In genomic region chr16:28879261-28879840, GRCh38 we compare ENCODE assay signal across 9 cellular contexts. TPM values are rescaled to one million over a fixed set of nuclear protein-coding genes. Genes with fewer than 3 reads are reported as not detected.
DNase-seq lines count a peak whose midpoint lies in the region; ATAC-seq, FAIRE-seq and TF ChIP-seq lines count a peak whose summit lies in the region.
"Had no signal": no experiment of that assay in that cellular context is flagged by ENCODE, and none has a peak within 500 bp of the region (broad histone marks: within the 10 kb centered on the region; RNA-seq: fewer than 3 reads in every experiment).

No MANE protein-coding gene starts in this region.

- H4K8ac ChIP-seq in mesendoderm (ENCODE audit: low read depth, low read length): no peak overlapping the region

- no peaks in the 10 kb centered on the region for H3K79me2 ChIP-seq in mesendoderm (ENCODE audit: control insufficient read depth, insufficient read depth, low read length)

- TF ChIP-seq CTCF in A673 (conservative IDR thresholded peaks at IDR 0.05; ENCODE audit: low read depth, low read length): no peak
- no peak for TF ChIP-seq CTCF in breast epithelium (IDR thresholded peaks at IDR 0.05)

- no peaks in the 10 kb centered on the region for H3K4me1 ChIP-seq in A673 (ENCODE audit: insufficient read depth, low read length, poor library complexity, severe bottlenecking)
- peaks cover 0 to 4% of the 10 kb centered on the region in 2 donors for H3K4me1 ChIP-seq in breast epithelium
- H3K4me1 ChIP-seq in mesendoderm (ENCODE audit: control insufficient read depth, low read depth, low read length): no peaks in the 10 kb centered on the region
- no peaks in the 10 kb centered on the region for H3K4me1 ChIP-seq in aorta (ENCODE audit: control insufficient read depth in 1 of 2, insufficient read depth in 2 of 2, low read length in 2 of 2)

- H3K9me3 ChIP-seq in A673 (ENCODE audit: low read depth, low read length, poor library complexity, severe bottlenecking): no peaks in the 10 kb centered on the region
- no peaks in the 10 kb centered on the region for H3K9me3 ChIP-seq in breast epithelium
- H3K9me3 ChIP-seq in aorta (ENCODE audit: control insufficient read depth, low read length): no peaks in the 10 kb centered on the region

- peak overlapping the region; percentile 71 for H3K4ac ChIP-seq in mesendoderm (ENCODE audit: low read depth, low read length)

- no peak overlapping the region for H2BK15ac ChIP-seq in mesendoderm (replicated peaks; ENCODE audit: low read depth)

- TF ChIP-seq POLR2A in breast epithelium (IDR thresholded peaks at IDR 0.05): no peak

- peak overlapping the region; percentile 42 for H3K4me2 ChIP-seq in mesendoderm (ENCODE audit: low read length)

- peak overlapping the region; percentile 61 for H3K4me3 ChIP-seq in A673 (ENCODE audit: low read depth, low read length, poor library complexity, severe bottlenecking)
- peak overlapping the region; percentile 48 to 73 (median 71) for H3K4me3 ChIP-seq in breast epithelium
- H3K4me3 ChIP-seq in mesendoderm (ENCODE audit: low read length): peak overlapping the region; percentile 40
- H3K4me3 ChIP-seq in aorta (ENCODE audit: low read length in 2 of 2): peak overlapping the region; percentile 12 to 49

- TSS peak; percentile 82 for BruUV-seq in A673 (replicated peaks; lab: Mats Ljungman, UMichigan)

- H3K23ac ChIP-seq in mesendoderm (ENCODE audit: low read length): no peak overlapping the region

- H3K36me3 ChIP-seq in A673 (ENCODE audit: insufficient read depth, low read length, poor library complexity, severe bottlenecking): no peaks in the 10 kb centered on the region
- no peaks in the 10 kb centered on the region for H3K36me3 ChIP-seq in breast epithelium
- no peaks in the 10 kb centered on the region for H3K36me3 ChIP-seq in mesendoderm (ENCODE audit: control insufficient read depth, insufficient read depth, low read length)
- H3K36me3 ChIP-seq in aorta (ENCODE audit: control insufficient read depth in 1 of 2, insufficient read depth in 2 of 2, low read length in 1 of 2): no peaks in the 10 kb centered on the region

- no peak overlapping the region for H2BK5ac ChIP-seq in mesendoderm (ENCODE audit: low read length)

- no peak overlapping the region for H2BK120ac ChIP-seq in mesendoderm (ENCODE audit: low read depth, low read length)

- FAIRE-seq in GM19239 (lab: Jason Lieb, UNC): peak; percentile 4
- FAIRE-seq: islet of Langerhans had no signal

- POLR2A ChIA-PET in A673 (lab: Charles Lee; ENCODE audit: low non-redundant PET): no interaction called here

- CTCF ChIA-PET in A673 (lab: Charles Lee): no interaction called here

- peak; percentile 16 for ATAC-seq in aorta (ENCODE audit: low FRiP score)

- peak overlapping the region; percentile 60 for H3K27ac ChIP-seq in A673 (ENCODE audit: low read depth, low read length, poor library complexity, severe bottlenecking)
- no peak overlapping the region for H3K27ac ChIP-seq in breast epithelium
- H3K27ac ChIP-seq in mesendoderm (ENCODE audit: low read depth, low read length): no peak overlapping the region
- no peak overlapping the region for H3K27ac ChIP-seq in aorta (ENCODE audit: low read depth in 1 of 2, low read length in 2 of 2)

- intact Hi-C loops in A673 (cut with micrococcal nuclease; ENCODE audit: unreplicated experiment): loop anchor here (10.0 kb wide), 1 partner anchor 45 kb away; the partner anchor contains the start of gene RABEP2
- intact Hi-C loops in breast epithelium (cut with DNase I; ENCODE audit: low total_unique reads): no loop called here
- intact Hi-C loops in aorta (cut with DNase I): loop anchor here in 1 of 2 donors (5.0 kb wide), 1 partner anchor 68 kb away; no protein-coding TSS in a partner anchor

- no peak overlapping the region for H2AK5ac ChIP-seq in mesendoderm (ENCODE audit: low read length)

- H3K56ac ChIP-seq in mesendoderm (ENCODE audit: low read length): peak overlapping the region; percentile 79

- no peaks in the 10 kb centered on the region for H3K79me1 ChIP-seq in mesendoderm (ENCODE audit: low read length)

- H3K27me3 ChIP-seq in A673 (replicated peaks; ENCODE audit: insufficient read depth, low read depth, low read length, poor library complexity) (no peaks in the 10 kb centered on the region), breast epithelium (no peaks in the 10 kb centered on the region), mesendoderm (ENCODE audit: insufficient read depth, low read length, poor library complexity) (no peaks in the 10 kb centered on the region), aorta (ENCODE audit: control insufficient read depth in 1 of 2, insufficient read depth in 2 of 2, low read length in 1 of 2) (no peaks in the 10 kb centered on the region)

- H3K9ac ChIP-seq in mesendoderm (ENCODE audit: low read length): peak overlapping the region; percentile 81

- DNase-seq in A673 (ENCODE audit: low spot score): no peak
- no peak for DNase-seq in GM19239 (ENCODE audit: insufficient read length, low spot score)
- DNase-seq in HPDE6-E6E7 (ENCODE audit: extremely low spot score): peak; percentile 50
- DNase-seq in breast epithelium (ENCODE audit: low spot score in 2 of 2): no peak
- DNase-seq in mesendoderm: no peak
- DNase-seq in aorta: no peak
- DNase-seq in NCI-H2081 (lab: John Stamatoyannopoulos, UW): no peak
- no peak for DNase-seq in UCSD-AML1 (lab: John Stamatoyannopoulos, UW; ENCODE audit: unreplicated experiment)

- no CpG with 5 or more reads among the region's 27 CpGs for WGBS in mesendoderm (ENCODE audit: extremely low coverage, insufficient coverage, low lambda C conversion rate)
- 1% methylated on average over 27 of the region's 27 CpGs for WGBS in aorta, 2 donors

- no peak overlapping the region for H4K5ac ChIP-seq in mesendoderm (ENCODE audit: low read length)

- H3K18ac ChIP-seq in mesendoderm (ENCODE audit: low read length): peak overlapping the region; percentile 21

RNA-seq across cellular contexts. Expression of gene ATP2A1, which starts 1.1 kb away (rescaled TPM):
- total RNA-seq in A673 (2021) (3.0 and 3.5 TPM in 2 replicates), breast epithelium (under 1 TPM; 0.15 to 0.48 (median 0.33) TPM), aorta (under 1 TPM; 0.36 to 0.97 TPM)
- polyA plus RNA-seq in mesendoderm (2013, experiment 1 of 2): 0.44 TPM
- 1.0 TPM for polyA plus RNA-seq in mesendoderm (2013, experiment 2 of 2)
- under 1 TPM; 0.38 to 0.49 TPM for polyA plus RNA-seq in aorta

RNA-seq across cellular contexts. Expression of gene SH2B1, which starts 15.7 kb away (rescaled TPM):
- total RNA-seq in A673 (2021): 55.9 and 57.8 TPM in 2 replicates
- total RNA-seq in breast epithelium: 10 to 100 TPM; 20.0 to 28.8 (median 23.6) TPM
- 12.7 TPM for polyA plus RNA-seq in mesendoderm (2013, experiment 1 of 2)
- 12.5 TPM for polyA plus RNA-seq in mesendoderm (2013, experiment 2 of 2)
- total RNA-seq in aorta: 10 to 100 TPM; 35.5 to 64.2 TPM
- 10 to 100 TPM; 21.2 to 70.1 TPM for polyA plus RNA-seq in aorta

RNA-seq across cellular contexts. Expression of gene TUFM, which starts 33.2 kb away (rescaled TPM):
- total RNA-seq in A673 (2021): 228 and 244 TPM in 2 replicates
- total RNA-seq in breast epithelium: 100 to 1,000 TPM in 1 of 3 donors, 10 to 100 TPM in 2; 97.9 to 103 (median 98.4) TPM
- 162 TPM for polyA plus RNA-seq in mesendoderm (2013, experiment 1 of 2)
- 164 TPM for polyA plus RNA-seq in mesendoderm (2013, experiment 2 of 2)
- 10 to 100 TPM; 71.2 to 71.5 TPM for total RNA-seq in aorta
- 100 to 1,000 TPM in 1 of 2 donors, 10 to 100 TPM in 1; 67.2 to 154 TPM for polyA plus RNA-seq in aorta

RNA-seq across cellular contexts. Expression of gene RABEP2, which starts 45.7 kb away (rescaled TPM):
- total RNA-seq in A673 (2021) (15.4 and 17.6 TPM in 2 replicates), breast epithelium (10 to 100 TPM; 14.2 to 35.1 (median 25.6) TPM), aorta (10 to 100 TPM; 11.5 to 18.8 TPM)
- polyA plus RNA-seq in mesendoderm (2013, experiment 1 of 2): 7.2 TPM
- 6.6 TPM for polyA plus RNA-seq in mesendoderm (2013, experiment 2 of 2)
- 10 to 100 TPM; 18.3 to 30.0 TPM for polyA plus RNA-seq in aorta

RNA-seq across cellular contexts. Expression of gene CD19, which starts 52.4 kb away (rescaled TPM):
- not detected in 2 replicates for total RNA-seq in A673 (2021)
- total RNA-seq in breast epithelium: not detected
- polyA plus RNA-seq in mesendoderm (2013, experiment 1 of 2): 0.46 TPM
- polyA plus RNA-seq in mesendoderm (2013, experiment 2 of 2): 0.39 TPM
- total RNA-seq in aorta: under 1 TPM; 0.63 to 0.71 TPM
- under 1 TPM in 1 of 2 donors, not detected in 1; 0.10 TPM for polyA plus RNA-seq in aorta
